8 cellular contexts compared by ENCODE assay signal in genomic region chr4:86934147-86934771, GRCh38. TPM values are rescaled to one million over a fixed set of nuclear protein-coding genes. Genes with fewer than 3 reads are reported as not detected.
DNase-seq lines count a peak whose midpoint lies in the region; ATAC-seq, FAIRE-seq and TF ChIP-seq lines count a peak whose summit lies in the region.

No MANE protein-coding gene starts in this region.

- CTCF ChIA-PET in GM12878 (lab: Yijun Ruan, JAX): interaction anchor here (0.5 to 9.8 kb wide), 21 partner anchors 12 to 439 kb away, joined by 3 to 92 read pairs (median 4); no protein-coding TSS in a partner anchor

- peak overlapping the region; percentile 70 to 94 (median 91) for H3K27ac ChIP-seq in BLaER1 treated with 17β-estradiol and CSF1 and Interleukin-3, amounts not matched to agents 10 nM and 100 nM
- H3K27ac ChIP-seq in GM12878 (ENCODE audit: control insufficient read depth, insufficient read depth) (peak overlapping the region; percentile 92), right lobe of liver (peak overlapping the region; percentile 97 to 98 (median 98)), tibial artery (peak overlapping the region; percentile 88 to 96)

- peaks cover 12 to 30% (median 20%) of the 10 kb centered on the region in 11 experiments; a peak in 19 of 22 replicates for H3K36me3 ChIP-seq in BLaER1 treated with 17β-estradiol and CSF1 and Interleukin-3, amounts not matched to agents 10 nM and 100 nM
- H3K36me3 ChIP-seq in GM12878 (ENCODE audit: control insufficient read depth in 2 of 2, insufficient read depth in 2 of 2, low read length in 1 of 2) (peaks cover 0 to 2% of the 10 kb centered on the region in 2 experiments; a peak in 1 of 4 replicates), right lobe of liver (no peaks in the 10 kb centered on the region), tibial artery (peaks cover 0 to 6% (median 6%) of the 10 kb centered on the region in 3 donors)

- SMC1A ChIA-PET in GM12878 (lab: Charles Lee; ENCODE audit: uncharacterized antibody, unreplicated experiment): interaction anchor here (0.6 to 13.7 kb wide), 16 partner anchors 11 to 157 kb away, joined by 3 to 268 read pairs (median 6); no protein-coding TSS in a partner anchor

- RAD21 ChIA-PET in GM12878 (lab: Charles Lee; ENCODE audit: unreplicated experiment): interaction anchor here (0.7 to 9.3 kb wide), 27 partner anchors 11 to 437 kb away, joined by 3 to 267 read pairs (median 4); no protein-coding TSS in a partner anchor

- no peak for TF ChIP-seq EP300 in GM12878 (IDR thresholded peaks at IDR 0.05; ENCODE audit: borderline replicate concordance in 1 of 2, control insufficient read depth in 1 of 2, low read depth in 2 of 2, low read length in 2 of 2)

- in situ Hi-C loops in GM12878 (cut with MboI): no loop called here

- TSS peak; percentile 73 for BruUV-seq in GM12878 (replicated peaks; lab: Mats Ljungman, UMichigan)

- H3K79me2 ChIP-seq in GM12878 (ENCODE audit: control insufficient read depth, insufficient read depth, low read length): peaks cover 57% of the 10 kb centered on the region

- TF ChIP-seq CTCF in GM12878 (IDR thresholded peaks at IDR 0.05 in 2 of 3, conservative IDR thresholded peaks at IDR 0.05 in 1 of 3; ENCODE audit: control insufficient read depth in 2 of 3, extremely low read depth in 1 of 3, insufficient read depth in 1 of 3, low read depth in 3 of 3, low read length in 3 of 3) (no peak), right lobe of liver (IDR thresholded peaks at IDR 0.05) (no peak), tibial artery (IDR thresholded peaks at IDR 0.05) (no peak)

- peaks cover 29 to 51% (median 35%) of the 10 kb centered on the region in 10 experiments for H3K4me1 ChIP-seq in BLaER1 treated with 17β-estradiol and CSF1 and Interleukin-3, amounts not matched to agents 10 nM and 100 nM
- H3K4me1 ChIP-seq in GM12878 (ENCODE audit: control insufficient read depth, insufficient read depth, low read length) (peaks cover 3% of the 10 kb centered on the region; the same call in 1 of the 2 replicates), right lobe of liver (peaks cover 0 to 33% (median 12%) of the 10 kb centered on the region in 4 donors), tibial artery (peaks cover 0 to 42% (median 21%) of the 10 kb centered on the region in 4 donors)

- TF ChIP-seq POLR2A in GM12878 (IDR thresholded peaks at IDR 0.05; ENCODE audit: low read depth, low read length) (no peak), right lobe of liver (IDR thresholded peaks at IDR 0.05) (no peak)

- no peaks in the 10 kb centered on the region for H3K27me3 ChIP-seq in BLaER1 treated with 17β-estradiol and CSF1 and Interleukin-3, amounts not matched to agents 10 nM and 100 nM
- H3K27me3 ChIP-seq in GM12878 (replicated peaks in 1 of 2; ENCODE audit: control insufficient read depth in 2 of 2, insufficient read depth in 2 of 2, low read length in 1 of 2) (no peaks in the 10 kb centered on the region), right lobe of liver (no peaks in the 10 kb centered on the region), tibial artery (no peaks in the 10 kb centered on the region)

- FAIRE-seq in GM12878 (lab: Jason Lieb, UNC): no peak

- no peak for TF ChIP-seq RAD21 in GM12878 (IDR thresholded peaks at IDR 0.05; ENCODE audit: insufficient read depth, low read depth, low read length)

- DNase-seq in LoVo (ENCODE audit: low spot score) (peak; percentile 27), GM12878 (ENCODE audit: low read depth, low spot score) (no peak), right lobe of liver (no peak), tibial artery (no peak), mucosa of gallbladder (ENCODE audit: low spot score) (no peak), COR-L47 (lab: John Stamatoyannopoulos, UW) (no peak)

- ATAC-seq in GM12878: no peak
- ATAC-seq in right lobe of liver: no peak
- ATAC-seq in HG02759 (IDR thresholded peaks at IDR 0.05; ENCODE audit: unreplicated experiment): no peak

- POLR2A ChIA-PET in GM12878 (lab: Charles Lee): interaction anchor here (0.7 to 8.3 kb wide), 15 partner anchors 10 to 333 kb away, joined by 3 to 123 read pairs (median 8); no protein-coding TSS in a partner anchor

- intact Hi-C loops in GM12878 (cut with micrococcal nuclease; ENCODE audit: unreplicated experiment): loop anchor here (1.0 kb wide), 1 partner anchor 159 kb away; no protein-coding TSS in a partner anchor
- intact Hi-C loops in right lobe of liver (cut with DNase I): loop anchor here in 1 of 2 donors (10.0 kb wide), 1 partner anchor 51 kb away; no protein-coding TSS in a partner anchor
- intact Hi-C loops in tibial artery (cut with DNase I; ENCODE audit: low total_unique reads): no loop called here

- peak overlapping the region; percentile 86 to 96 (median 92) for H3K9ac ChIP-seq in BLaER1 treated with 17β-estradiol and CSF1 and Interleukin-3, amounts not matched to agents 10 nM and 100 nM
- H3K9ac ChIP-seq in GM12878 (ENCODE audit: control insufficient read depth, insufficient read depth, low read length): peak overlapping the region; percentile 89

- H3K4me2 ChIP-seq in BLaER1 treated with 17β-estradiol and CSF1 and Interleukin-3, amounts not matched to agents 10 nM and 100 nM: peak overlapping the region; percentile 85 to 99 (median 92)
- H3K4me2 ChIP-seq in GM12878 (ENCODE audit: control insufficient read depth, insufficient read depth): peak overlapping the region; percentile 96

- peak overlapping the region; percentile 92 for H2AFZ ChIP-seq in GM12878 (ENCODE audit: control insufficient read depth, low read depth, low read length)

- 6% methylated on average over 15 of the region's 15 CpGs for WGBS in GM12878 (ENCODE audit: insufficient coverage, insufficient replicate concordance, low lambda C conversion rate, missing lambda C conversion rate)
- WGBS in right lobe of liver (ENCODE audit: insufficient coverage, low coverage, low lambda C conversion rate, missing lambda C conversion rate): 11% methylated on average over 14 of the region's 15 CpGs

- peaks cover 0 to 8% (median 0%) of the 10 kb centered on the region in 11 experiments; a peak in 2 of 22 replicates for H4K20me1 ChIP-seq in BLaER1 treated with 17β-estradiol and CSF1 and Interleukin-3, amounts not matched to agents 10 nM and 100 nM
- H4K20me1 ChIP-seq in GM12878 (ENCODE audit: control insufficient read depth, insufficient read depth): no peaks in the 10 kb centered on the region

- no peaks in the 10 kb centered on the region for H3K9me3 ChIP-seq in BLaER1 treated with 17β-estradiol and CSF1 and Interleukin-3, amounts not matched to agents 10 nM and 100 nM (replicated peaks in 1 of 11)
- no peaks in the 10 kb centered on the region; the same call in 2 of the 3 replicates for H3K9me3 ChIP-seq in GM12878 (replicated peaks; ENCODE audit: control insufficient read depth, insufficient read depth, low read length)
- no peaks in the 10 kb centered on the region for H3K9me3 ChIP-seq in right lobe of liver
- H3K9me3 ChIP-seq in tibial artery: no peaks in the 10 kb centered on the region

- peak overlapping the region; percentile 80 to 98 (median 92) for H3K4me3 ChIP-seq in BLaER1 treated with 17β-estradiol and CSF1 and Interleukin-3, amounts not matched to agents 10 nM and 100 nM
- H3K4me3 ChIP-seq in GM12878: peak overlapping the region; percentile 75
- peak overlapping the region; percentile 60 to 89 (median 85) for H3K4me3 ChIP-seq in right lobe of liver
- peak overlapping the region; percentile 84 to 91 for H3K4me3 ChIP-seq in tibial artery

RNA-seq across cellular contexts. Expression of gene AFF1, which starts 0.6 kb away (rescaled TPM):
- 242 and 244 TPM in 2 replicates for total RNA-seq in GM12878 (2013; cell fraction: nucleolus; rRNA removed)
- total RNA-seq in GM12878 (2014; rRNA removed) (21.2 and 21.3 TPM in 2 replicates), GM12878 (2014; rRNA removed; fragmentation: Illumina TruSeq; extraction: Trizol) (21.5 and 22.8 TPM in 2 replicates), GM12878 (2021) (52.5 and 56.1 TPM in 2 replicates), right lobe of liver (10 to 100 TPM; 23.8 to 39.6 (median 34.9) TPM), mucosa of gallbladder (97.3 TPM)
- 51.7 TPM for polyA plus RNA-seq in GM12878 (2011; ENCODE audit: low read depth)
- polyA plus RNA-seq in GM12878 (2011; rRNA removed) (25.1 and 26.1 TPM in 2 replicates), GM12878 (2014; fragmentation: Illumina TruSeq; extraction: Trizol) (30.7 and 32.9 TPM in 2 replicates), GM12878 (2014; fragmentation: Nextera tagmentation; extraction: Ambion mirVana) (10 to 100 TPM in 1 of 2 experiments, 1 to 10 TPM in 1; 3.5 to 11.4 TPM), GM12878 (2014; rRNA removed) (18.6 and 20.5 TPM in 2 replicates), GM12878 (2016; fragmentation: Nextera tagmentation; extraction: Ambion mirVana) (10 to 100 TPM; 21.6 to 24.0 TPM)
- 21.3 and 44.0 TPM in 2 replicates for polyA plus RNA-seq in GM12878 (2011; cell fraction: cytosol; rRNA removed)
- polyA plus RNA-seq in GM12878 (2011; cell fraction: nucleus; rRNA removed): 50.2 and 53.3 TPM in 2 replicates
- polyA plus RNA-seq in GM12878 (2012): 32.6 and 34.7 TPM in 2 replicates
- polyA minus RNA-seq in GM12878 (2011; rRNA and poly(A)+ RNA removed): 115 and 130 TPM in 2 replicates
- 30.8 and 33.0 TPM in 2 replicates for polyA minus RNA-seq in GM12878 (2011; cell fraction: cytosol; rRNA and poly(A)+ RNA removed)
- polyA minus RNA-seq in GM12878 (2011; cell fraction: nucleus; rRNA and poly(A)+ RNA removed): 72.7 and 104 TPM in 2 replicates

RNA-seq across cellular contexts. Expression of gene C4orf36, which starts 42.0 kb away (rescaled TPM):
- not detected in 2 replicates for total RNA-seq in GM12878 (2013; cell fraction: nucleolus; rRNA removed)
- 1.5 and 3.6 TPM in 2 replicates for total RNA-seq in GM12878 (2014; rRNA removed)
- 1.3 TPM in 2 replicates for total RNA-seq in GM12878 (2014; rRNA removed; fragmentation: Illumina TruSeq; extraction: Trizol)
- total RNA-seq in GM12878 (2021): 1.4 and 2.3 TPM in 2 replicates
- not detected for polyA plus RNA-seq in GM12878 (2011; ENCODE audit: low read depth)
- 0.35 TPM in 1 of 2 replicates, not detected in the other for polyA plus RNA-seq in GM12878 (2011; rRNA removed)
- polyA plus RNA-seq in GM12878 (2011; cell fraction: cytosol; rRNA removed): 0.28 and 0.52 TPM in 2 replicates
- polyA plus RNA-seq in GM12878 (2011; cell fraction: nucleus; rRNA removed): 0.36 TPM in 1 of 2 replicates, not detected in the other
- 0.21 TPM in 1 of 2 replicates, not detected in the other for polyA plus RNA-seq in GM12878 (2012)
- 0.40 and 1.4 TPM in 2 replicates for polyA plus RNA-seq in GM12878 (2014; fragmentation: Illumina TruSeq; extraction: Trizol)
- polyA plus RNA-seq in GM12878 (2014; fragmentation: Nextera tagmentation; extraction: Ambion mirVana): not detected
- polyA plus RNA-seq in GM12878 (2014; rRNA removed): 1.1 and 2.7 TPM in 2 replicates
- polyA plus RNA-seq in GM12878 (2016; fragmentation: Nextera tagmentation; extraction: Ambion mirVana): 1 to 10 TPM in 1 of 2 experiments, under 1 TPM in 1; 0.84 to 1.2 TPM
- not detected in 2 replicates for polyA minus RNA-seq in GM12878 (2011; rRNA and poly(A)+ RNA removed)
- not detected in 2 replicates for polyA minus RNA-seq in GM12878 (2011; cell fraction: cytosol; rRNA and poly(A)+ RNA removed)
- not detected in 2 replicates for polyA minus RNA-seq in GM12878 (2011; cell fraction: nucleus; rRNA and poly(A)+ RNA removed)
- total RNA-seq in right lobe of liver: under 1 TPM in 1 of 6 experiments, not detected in 5; 0.66 TPM
- 0.89 TPM for total RNA-seq in mucosa of gallbladder
